ENCODE assay signal across 19 cellular contexts in genomic region chr13:28626266-28626665, GRCh38. TPM values are rescaled to one million over a fixed set of nuclear protein-coding genes. Genes with fewer than 3 reads are reported as not detected.
DNase-seq lines count a peak whose midpoint lies in the region; ATAC-seq and TF ChIP-seq lines count a peak whose summit lies in the region.
"Had no signal": no experiment of that assay in that cellular context is flagged by ENCODE, and none has a peak within 500 bp of the region (broad histone marks: within the 10 kb centered on the region; RNA-seq: fewer than 3 reads in every experiment).

No MANE protein-coding gene starts in this region.

- H3K9me3 ChIP-seq in endodermal cell (ENCODE audit: control insufficient read depth, low read length) (no peaks in the 10 kb centered on the region), MM.1S (replicated peaks; ENCODE audit: insufficient read depth, low read length) (no peaks in the 10 kb centered on the region)
- H3K9me3 ChIP-seq: BLaER1, Caco-2, HAP-1 had no signal

- DNase-seq in D341Med (ENCODE audit: low spot score) (peak; percentile 45), GM23338 (ENCODE audit: low spot score) (no peak), NCI-H82 (lab: John Stamatoyannopoulos, UW) (peak; percentile 67), endodermal cell (no peak), nephron progenitor cell (no peak), MM.1S (no peak), erythroblast (lab: John Stamatoyannopoulos, UW) (no peak)
- DNase-seq: Caco-2; CD4-positive, CD25-positive, alpha-beta regulatory T cell; CD8-positive, alpha-beta T cell; DMS53; DND-41; GOT3; HFFc6 had no signal

- H3K79me2 ChIP-seq in GM23338 (replicated peaks; ENCODE audit: insufficient read depth) (no peaks in the 10 kb centered on the region), MM.1S (ENCODE audit: low read length) (no peaks in the 10 kb centered on the region)

- no peaks in the 10 kb centered on the region for H3K9me3 Mint-ChIP-seq in GM23338
- no peaks in the 10 kb centered on the region for H3K9me3 Mint-ChIP-seq in endodermal cell
- no peaks in the 10 kb centered on the region for H3K9me3 Mint-ChIP-seq in nephron progenitor cell
- H3K9me3 Mint-ChIP-seq: CD8-positive, alpha-beta T cell; HFFc6 had no signal

- H3K4me3 ChIP-seq in GM23338 = no peak overlapping the region
- peak overlapping the region; percentile 56 for H3K4me3 ChIP-seq in endodermal cell (ENCODE audit: low read length)
- no peak overlapping the region for H3K4me3 ChIP-seq in MM.1S (ENCODE audit: low read length)
- H3K4me3 ChIP-seq: BLaER1, HAP-1 had no signal

- TF ChIP-seq CTCF in GM23338 (conservative IDR thresholded peaks at IDR 0.05; ENCODE audit: low read depth in 2 of 2) (no peak), endodermal cell (conservative IDR thresholded peaks at IDR 0.05) (no peak), nephron progenitor cell (IDR thresholded peaks at IDR 0.05) (no peak), MM.1S (IDR thresholded peaks at IDR 0.05; ENCODE audit: low read length) (no peak)

- peaks cover 25% of the 10 kb centered on the region for H3K4me1 Mint-ChIP-seq in GM23338
- H3K4me1 Mint-ChIP-seq in endodermal cell = peaks cover 29% of the 10 kb centered on the region
- H3K4me1 Mint-ChIP-seq in nephron progenitor cell = peaks cover 11% of the 10 kb centered on the region

- H3K36me3 Mint-ChIP-seq in GM23338 (ENCODE audit: low read depth) = no peaks in the 10 kb centered on the region; the same call in 2 of the 3 replicates
- no peaks in the 10 kb centered on the region for H3K36me3 Mint-ChIP-seq in endodermal cell (ENCODE audit: low read depth)
- no peaks in the 10 kb centered on the region for H3K36me3 Mint-ChIP-seq in nephron progenitor cell (ENCODE audit: low read depth)
- H3K36me3 Mint-ChIP-seq: CD4-positive, CD25-positive, alpha-beta regulatory T cell; CD8-positive, alpha-beta T cell had no signal

- H3K36me3 ChIP-seq in GM23338 (ENCODE audit: insufficient read depth) (no peaks in the 10 kb centered on the region), endodermal cell (ENCODE audit: control insufficient read depth, insufficient read depth, low read length) (no peaks in the 10 kb centered on the region), MM.1S (replicated peaks; ENCODE audit: insufficient read depth, low read length) (no peaks in the 10 kb centered on the region)
- H3K36me3 ChIP-seq: BLaER1, HAP-1 had no signal

- ATAC-seq in GM23338 = no peak
- no peak for ATAC-seq in GM21381 (IDR thresholded peaks at IDR 0.05; ENCODE audit: unreplicated experiment)
- ATAC-seq: CD8-positive, alpha-beta T cell had no signal

- no peaks in the 10 kb centered on the region for H4K20me1 ChIP-seq in GM23338 (replicated peaks; ENCODE audit: insufficient read depth)
- H4K20me1 ChIP-seq in MM.1S (ENCODE audit: insufficient read depth, low read length) = no peaks in the 10 kb centered on the region
- H4K20me1 ChIP-seq: BLaER1 had no signal

- peak overlapping the region; percentile 18; the same call in 1 of the 2 replicates for H2AFZ ChIP-seq in GM23338
- H2AFZ ChIP-seq in MM.1S (ENCODE audit: low read length) = no peak overlapping the region

- H3K27me3 ChIP-seq in GM23338 (ENCODE audit: insufficient read depth) (no peaks in the 10 kb centered on the region), endodermal cell (ENCODE audit: control insufficient read depth, insufficient read depth, low read length, poor library complexity, severe bottlenecking) (peaks cover 11% of the 10 kb centered on the region), MM.1S (replicated peaks; ENCODE audit: insufficient read depth, low read length) (no peaks in the 10 kb centered on the region)
- H3K27me3 ChIP-seq: BLaER1 had no signal

- 89 to 94% methylated on average over 4 to 5 of the region's 5 CpGs for WGBS in endodermal cell (ENCODE audit: insufficient coverage in 1 of 2, insufficient read length in 1 of 2), 2 experiments

- H3K27ac ChIP-seq in GM23338 (ENCODE audit: low read depth) (no peak overlapping the region), endodermal cell (ENCODE audit: low read depth, low read length) (no peak overlapping the region), MM.1S (ENCODE audit: low read length) (no peak overlapping the region)
- H3K27ac ChIP-seq: BLaER1, C4-2B had no signal

- TF ChIP-seq POLR2A in erythroblast (IDR thresholded peaks at IDR 0.05; ENCODE audit: low read length) = no peak

- no peak overlapping the region for H3K4me3 Mint-ChIP-seq in GM23338
- H3K4me3 Mint-ChIP-seq in endodermal cell = no peak overlapping the region
- H3K4me3 Mint-ChIP-seq in nephron progenitor cell = no peak overlapping the region
- H3K4me3 Mint-ChIP-seq: B cell; CD4-positive, CD25-positive, alpha-beta regulatory T cell; CD8-positive, alpha-beta T cell; HFFc6 had no signal

- H3K9ac ChIP-seq in endodermal cell (ENCODE audit: extremely low read depth, low read length, poor library complexity, severe bottlenecking) (no peak overlapping the region), MM.1S (ENCODE audit: low read length) (no peak overlapping the region)
- H3K9ac ChIP-seq: BLaER1 had no signal

- no peak overlapping the region for H3K27ac Mint-ChIP-seq in GM23338
- H3K27ac Mint-ChIP-seq in endodermal cell = no peak overlapping the region
- H3K27ac Mint-ChIP-seq in nephron progenitor cell = no peak overlapping the region
- H3K27ac Mint-ChIP-seq: B cell; CD4-positive, CD25-positive, alpha-beta regulatory T cell; CD8-positive, alpha-beta T cell; HFFc6 had no signal

- H3F3A ChIP-seq in GM23338 (replicated peaks; ENCODE audit: low read depth) = no peaks in the 10 kb centered on the region
- no peaks in the 10 kb centered on the region for H3F3A ChIP-seq in MM.1S (ENCODE audit: insufficient read depth, low read length)

- H3K27me3 Mint-ChIP-seq in GM23338 (ENCODE audit: insufficient read depth, low read depth, poor library complexity) (peaks cover 7% of the 10 kb centered on the region), endodermal cell (ENCODE audit: insufficient read depth) (peaks cover 24% of the 10 kb centered on the region), nephron progenitor cell (ENCODE audit: low read depth, poor library complexity) (peaks cover 3% of the 10 kb centered on the region)

- H3K4me1 ChIP-seq in GM23338 (ENCODE audit: insufficient read depth) (peaks cover 8% of the 10 kb centered on the region; the same call in 1 of the 2 replicates), endodermal cell (ENCODE audit: control insufficient read depth, insufficient read depth, low read length) (peaks cover 10% of the 10 kb centered on the region), MM.1S (ENCODE audit: low read length) (no peaks in the 10 kb centered on the region)

- no peak overlapping the region for H3K4me2 ChIP-seq in GM23338
- H3K4me2 ChIP-seq in MM.1S (ENCODE audit: low read depth, low read length) = no peak overlapping the region
- H3K4me2 ChIP-seq: BLaER1 had no signal

- H3K9me2 ChIP-seq in GM23338 (ENCODE audit: insufficient read depth) = no peaks in the 10 kb centered on the region
- no peaks in the 10 kb centered on the region for H3K9me2 ChIP-seq in MM.1S (replicated peaks; ENCODE audit: insufficient read depth, low read length)

TF ChIP-seq in GM23338, 12 proteins besides CTCF, POLR2A, EP300 and RAD21 (continues in another document):
- TF ChIP-seq REST (IDR thresholded peaks at IDR 0.05; ENCODE audit: unreplicated experiment) (no peak), EZH2 (IDR thresholded peaks at IDR 0.05; ENCODE audit: low read depth, unreplicated experiment) (no peak), POLR2AphosphoS5 (IDR thresholded peaks at IDR 0.05; ENCODE audit: low read depth) (no peak), STAT1 (IDR thresholded peaks at IDR 0.05; ENCODE audit: unreplicated experiment) (no peak)

RNA-seq across cellular contexts. Expression of gene POMP, which starts 32.7 kb away (rescaled TPM):
- total RNA-seq in GM23338 (2014; rRNA removed; shearing (Covaris generic)) = 92.6 and 95.9 TPM in 2 replicates
- polyA plus RNA-seq in GM23338 (2016; fragmentation: Nextera tagmentation; extraction: Ambion mirVana) = 389 and 446 TPM in 2 replicates
- total RNA-seq in endodermal cell = 10 to 100 TPM; 88.8 to 95.4 TPM
- polyA plus RNA-seq in endodermal cell (2013, experiment 1 of 2) = 95.9 TPM
- 94.3 TPM for polyA plus RNA-seq in endodermal cell (2013, experiment 2 of 2)

Comparison
In these comparisons a context has a peak if more than half of its experiments do, and no peak if none do; other contexts are left out.
1. DNase-seq: peak in D341Med (single experiment) and NCI-H82 (single experiment); none in GM23338 (single experiment), endodermal cell (single experiment), nephron progenitor cell (single experiment), MM.1S (single experiment) and erythroblast (0 of 2).